17 cellular contexts compared by ENCODE assay signal in genomic region chr2:109385506-109385905, GRCh38.
"Had no signal": no experiment of that assay in that cellular context is flagged by ENCODE, and none has a peak within 500 bp of the region (broad histone marks: within the 10 kb centered on the region; RNA-seq: fewer than 3 reads in every experiment).

No MANE protein-coding gene starts in this region.

- H3K4me3 ChIP-seq: left lung, lung, pancreas, skin epidermis, testis, upper lobe of left lung had no signal

- H3K4me3 Mint-ChIP-seq: activated naive CD8-positive, alpha-beta T cell treated with anti-CD3 and anti-CD28 coated beads, Interleukin-2, amount 50 U/mL, for 24 hours; dendritic cell treated with granulocyte-macrophage colony-stimulating factor and Interleukin-4, amounts not matched to agents 40 ng/mL and 50 ng/mL, for 4 days; natural killer cell; stimulated activated naive B cell treated with anti-CD40 and anti-IgM and Interleukin-4, amounts not matched to agents 10 μg/mL and 1 μg/mL and 100 μg/mL, for 72 hours; WTC11 had no signal

- H3K36me3 Mint-ChIP-seq: natural killer cell; stimulated activated naive B cell treated with anti-CD40 and anti-IgM and Interleukin-4, amounts not matched to agents 10 μg/mL and 1 μg/mL and 100 μg/mL, for 72 hours; WTC11 had no signal

- H3K27me3 Mint-ChIP-seq: activated naive CD8-positive, alpha-beta T cell treated with anti-CD3 and anti-CD28 coated beads, Interleukin-2, amount 50 U/mL, for 24 hours; stimulated activated naive B cell treated with anti-CD40 and anti-IgM and Interleukin-4, amounts not matched to agents 10 μg/mL and 1 μg/mL and 100 μg/mL, for 72 hours had no signal

- H3K27ac ChIP-seq: left lung, pancreas, skin epidermis, upper lobe of left lung had no signal

- H3K9me3 ChIP-seq: left lung, pancreas, testis, upper lobe of left lung had no signal

- H3K4me1 ChIP-seq: pancreas had no signal

- H3K4me1 Mint-ChIP-seq: activated naive CD8-positive, alpha-beta T cell treated with anti-CD3 and anti-CD28 coated beads, Interleukin-2, amount 50 U/mL, for 24 hours; stimulated activated naive B cell treated with anti-CD40 and anti-IgM and Interleukin-4, amounts not matched to agents 10 μg/mL and 1 μg/mL and 100 μg/mL, for 72 hours had no signal

- H3K9me3 Mint-ChIP-seq: activated naive CD8-positive, alpha-beta T cell treated with anti-CD3 and anti-CD28 coated beads, Interleukin-2, amount 50 U/mL, for 24 hours; dendritic cell treated with granulocyte-macrophage colony-stimulating factor and Interleukin-4, amounts not matched to agents 40 ng/mL and 50 ng/mL, for 4 days; natural killer cell; WTC11 had no signal

- DNase-seq: activated naive CD8-positive, alpha-beta T cell treated with anti-CD3 and anti-CD28 coated beads, Interleukin-2, amount 50 U/mL, for 24 hours; activated T-cell treated with anti-CD3 and anti-CD28 coated beads, Interleukin-2, amount 50 U/mL, for 1 hour; effector CD4-positive, alpha-beta T cell; erythroblast; foreskin fibroblast; natural killer cell; stimulated activated CD4-positive, alpha-beta T cell treated with anti-CD3 and anti-CD28 coated beads, Interleukin-2, amount 100 ng/mL, for 24 hours; stimulated activated naive B cell treated with anti-CD40 and anti-IgM and Interleukin-4, amounts not matched to agents 10 μg/mL and 1 μg/mL and 100 μg/mL, for 72 hours; T-helper 9 cell; testis had no signal

- H3K36me3 ChIP-seq: left lung, pancreas, upper lobe of left lung had no signal

- H3K27me3 ChIP-seq: left lung, pancreas, testis, upper lobe of left lung had no signal

- H3K27ac Mint-ChIP-seq: activated naive CD8-positive, alpha-beta T cell treated with anti-CD3 and anti-CD28 coated beads, Interleukin-2, amount 50 U/mL, for 24 hours; dendritic cell treated with granulocyte-macrophage colony-stimulating factor and Interleukin-4, amounts not matched to agents 40 ng/mL and 50 ng/mL, for 4 days; natural killer cell; stimulated activated naive B cell treated with anti-CD40 and anti-IgM and Interleukin-4, amounts not matched to agents 10 μg/mL and 1 μg/mL and 100 μg/mL, for 72 hours had no signal
